8 cellular contexts compared by ENCODE assay signal in genomic region chr7:74996361-74996760, GRCh38. TPM values are rescaled to one million over a fixed set of nuclear protein-coding genes. Genes with fewer than 3 reads are reported as not detected.
A peak's percentile ranks its signal among the peaks of the same experiment; 100 is the strongest.
DNase-seq lines count a peak whose midpoint lies in the region; ATAC-seq and TF ChIP-seq lines count a peak whose summit lies in the region.
"Not testable (repeated sequence)": the region's sequence is repeated elsewhere in the genome, so short reads cannot be mapped to it uniquely, and the experiment has no call there.

No MANE protein-coding gene starts in this region.

- not testable (repeated sequence) for H3K14ac ChIP-seq in IMR-90 (replicated peaks; ENCODE audit: low read depth, low read length)

- not testable (repeated sequence) for H3K9me1 ChIP-seq in IMR-90 (ENCODE audit: insufficient read depth, low read length)

- H2BK5ac ChIP-seq in IMR-90 (ENCODE audit: low read depth, low read length, poor library complexity, severe bottlenecking) = not testable (repeated sequence)

- H3K4me1 Mint-ChIP-seq in endodermal cell = peaks cover 40% of the 10 kb centered on the region

- not testable (repeated sequence) for H3K4me3 Mint-ChIP-seq in endodermal cell

- dilution Hi-C loops in IMR-90 (cut with HindIII; ENCODE audit: low sequenced_read_pairs, unreplicated experiment) = not testable (repeated sequence)

- H3K9me3 ChIP-seq in IMR-90 (ENCODE audit: control insufficient read depth, insufficient read depth, low read length); endodermal cell (ENCODE audit: control insufficient read depth, low read length); cardiac muscle cell (ENCODE audit: low read depth); osteoblast (ENCODE audit: low read depth, low read length); skeletal muscle tissue (ENCODE audit: control insufficient read depth in 3 of 3, low read length in 3 of 3): not testable (repeated sequence)

- H4K5ac ChIP-seq in IMR-90 (ENCODE audit: low read depth, low read length) = not testable (repeated sequence)

- not testable (repeated sequence) for H4K91ac ChIP-seq in IMR-90 (ENCODE audit: insufficient read depth, low read depth, low read length)

- POLR2A ChIA-PET in IMR-90 (lab: Charles Lee; ENCODE audit: unreplicated experiment) = not testable (repeated sequence)

- H3K27me3 ChIP-seq in IMR-90 (ENCODE audit: control insufficient read depth, insufficient read depth, low read length); endodermal cell (ENCODE audit: control insufficient read depth, insufficient read depth, low read length, poor library complexity, severe bottlenecking); cardiac muscle cell; osteoblast (ENCODE audit: insufficient read depth, low read length); skeletal muscle tissue (ENCODE audit: control insufficient read depth in 3 of 3, insufficient read depth in 3 of 3, low read length in 3 of 3): not testable (repeated sequence)

- peak overlapping the region; percentile 45 for H3K27ac Mint-ChIP-seq in endodermal cell

- peaks cover 38% of the 10 kb centered on the region for H4K20me1 ChIP-seq in IMR-90 (ENCODE audit: insufficient read depth, low read length)
- H4K20me1 ChIP-seq in osteoblast (ENCODE audit: insufficient read depth, low read length) = peaks cover 49% of the 10 kb centered on the region

- not testable (repeated sequence) for TF ChIP-seq POLR2A in IMR-90 (IDR thresholded peaks at IDR 0.05; ENCODE audit: low read depth, low read length)

- H3K18ac ChIP-seq in IMR-90 (ENCODE audit: low read depth, low read length) = not testable (repeated sequence)

- H4K8ac ChIP-seq in IMR-90 (ENCODE audit: low read depth in 2 of 2, low read length in 2 of 2) = not testable (repeated sequence)

- intact Hi-C loops in IMR-90 (cut with micrococcal nuclease) = not testable (repeated sequence)

- not testable (repeated sequence) for H2BK15ac ChIP-seq in IMR-90 (ENCODE audit: low read depth, low read length)

- not testable (repeated sequence) for H3K9me3 Mint-ChIP-seq in endodermal cell

- H3K4me1 ChIP-seq in IMR-90 (ENCODE audit: control insufficient read depth, insufficient read depth, low read length) = peaks cover 13% of the 10 kb centered on the region
- H3K4me1 ChIP-seq in endodermal cell (ENCODE audit: control insufficient read depth, insufficient read depth, low read length); cardiac muscle cell (ENCODE audit: low read depth); osteoblast (ENCODE audit: insufficient read depth, low read length): not testable (repeated sequence)
- H3K4me1 ChIP-seq in skeletal muscle tissue (ENCODE audit: control insufficient read depth in 3 of 3, insufficient read depth in 3 of 3, low read length in 3 of 3) = peaks cover 27 to 53% (median 33%) of the 10 kb centered on the region in 3 donors

- H3K36me3 Mint-ChIP-seq in endodermal cell (ENCODE audit: low read depth) = peaks cover 32% of the 10 kb centered on the region

- H3K23ac ChIP-seq in IMR-90 (ENCODE audit: low read depth, low read length) = not testable (repeated sequence)

- CTCF ChIA-PET in IMR-90 (lab: Yijun Ruan, JAX) = not testable (repeated sequence)

- not testable (repeated sequence) for H2AK9ac ChIP-seq in IMR-90 (replicated peaks; ENCODE audit: low read depth, low read length, poor library complexity)

- DNase-seq in EH (ENCODE audit: low read depth) = peak; percentile 5
- DNase-seq in IMR-90 = peak; percentile 1
- peak; percentile 36 for DNase-seq in astrocyte of the hippocampus (ENCODE audit: low read depth, low spot score)
- DNase-seq in endodermal cell = peak; percentile 39
- DNase-seq in cardiac muscle cell (ENCODE audit: low read depth in 1 of 2, low spot score in 1 of 2) = peak in 1 of 2 donors; percentile 7
- DNase-seq in left kidney (ENCODE audit: low read depth, low spot score) = peak; percentile 36
- peak; percentile 52 for DNase-seq in osteoblast (ENCODE audit: insufficient read length, low spot score, missing footprints)

- in situ Hi-C loops in IMR-90 (cut with MboI; ENCODE audit: low sequenced_read_pairs) = not testable (repeated sequence)

- H3K27me3 Mint-ChIP-seq in endodermal cell (ENCODE audit: insufficient read depth) = not testable (repeated sequence)

- not testable (repeated sequence) for H2AFZ ChIP-seq in IMR-90 (replicated peaks; ENCODE audit: low read length, poor library complexity); osteoblast (ENCODE audit: low read length)

- not testable (repeated sequence) for H3K79me2 ChIP-seq in osteoblast (ENCODE audit: insufficient read depth, low read length)

- ATAC-seq in IMR-90 (ENCODE audit: low read depth) = not testable (repeated sequence)

- not testable (repeated sequence) for H3K9ac ChIP-seq in IMR-90 (ENCODE audit: low read depth, low read length); endodermal cell (ENCODE audit: extremely low read depth, low read length, poor library complexity, severe bottlenecking); skeletal muscle tissue (ENCODE audit: low read depth in 1 of 3, low read length in 3 of 3)

- H2AK5ac ChIP-seq in IMR-90 (ENCODE audit: low read depth, low read length) = peak overlapping the region; percentile 29; the same call in 1 of the 2 replicates

- H3K4ac ChIP-seq in IMR-90 (ENCODE audit: low read depth, low read length) = not testable (repeated sequence)

- BruUV-seq in IMR-90 (replicated peaks; lab: Mats Ljungman, UMichigan) = not testable (repeated sequence)

- H2BK20ac ChIP-seq in IMR-90 (ENCODE audit: low read depth, low read length) = not testable (repeated sequence)

- H3K56ac ChIP-seq in IMR-90 (ENCODE audit: extremely low read depth, insufficient read depth, low read length) = not testable (repeated sequence)

- TF ChIP-seq CTCF in IMR-90 (conservative IDR thresholded peaks at IDR 0.05; ENCODE audit: low read depth, low read length); endodermal cell (conservative IDR thresholded peaks at IDR 0.05); cardiac muscle cell (IDR thresholded peaks at IDR 0.05; ENCODE audit: low read depth, low read length); osteoblast (IDR thresholded peaks at IDR 0.05; ENCODE audit: extremely low read depth, low read depth, low read length): not testable (repeated sequence)

- not testable (repeated sequence) for H3K36me3 ChIP-seq in IMR-90 (ENCODE audit: control insufficient read depth, insufficient read depth, low read length); endodermal cell (ENCODE audit: control insufficient read depth, insufficient read depth, low read length); cardiac muscle cell; osteoblast (ENCODE audit: insufficient read depth, low read length); skeletal muscle tissue (ENCODE audit: control insufficient read depth in 3 of 3, insufficient read depth in 3 of 3, low read length in 3 of 3)

- not testable (repeated sequence) for H3K4me2 ChIP-seq in IMR-90 (ENCODE audit: low read depth, low read length); osteoblast (ENCODE audit: insufficient read depth, low read length)

- not testable (repeated sequence) for H3K27ac ChIP-seq in IMR-90 (ENCODE audit: insufficient read depth, low read length); endodermal cell (ENCODE audit: low read depth, low read length); osteoblast (ENCODE audit: low read depth, low read length)
- H3K27ac ChIP-seq in cardiac muscle cell = peak overlapping the region; percentile 75
- H3K27ac ChIP-seq in skeletal muscle tissue (ENCODE audit: low read depth, low read length) = peak overlapping the region; percentile 92

- H3K79me1 ChIP-seq in IMR-90 (ENCODE audit: low read depth in 1 of 2, low read length in 2 of 2) = peaks cover 0 to 14% of the 10 kb centered on the region in 2 experiments; a peak in 3 of 4 replicates

- H2BK120ac ChIP-seq in IMR-90 (ENCODE audit: low read depth, low read length) = not testable (repeated sequence)

- 93% methylated on average over 2 of the region's 5 CpGs; no CpG with 5 or more reads in 1 of the 2 experiments for WGBS in IMR-90 (ENCODE audit: extremely low coverage in 2 of 2, insufficient read length in 1 of 2), 2 experiments
- 88 to 91% methylated on average over 4 to 5 of the region's 5 CpGs for WGBS in endodermal cell (ENCODE audit: insufficient coverage in 1 of 2, insufficient read length in 1 of 2), 2 experiments

- H3K4me3 ChIP-seq in IMR-90 (ENCODE audit: insufficient read depth, low read depth, low read length); endodermal cell (ENCODE audit: low read length); cardiac muscle cell; osteoblast (ENCODE audit: insufficient read depth, low read length); skeletal muscle tissue (ENCODE audit: low read length in 3 of 3): not testable (repeated sequence)

- not testable (repeated sequence) for TF ChIP-seq RAD21 in IMR-90 (IDR thresholded peaks at IDR 0.05; ENCODE audit: low read length)

RNA-seq across cellular contexts. Expression of gene CASTOR2, which starts 31.9 kb away (rescaled TPM):
- total RNA-seq in IMR-90 (2012; rRNA removed) (5.2 and 6.1 TPM in 2 replicates), endodermal cell (100 to 1,000 TPM in 1 of 2 donors, 10 to 100 TPM in 1; 96.5 to 116 TPM), cardiac muscle cell (31.8 and 39.6 TPM in 2 replicates), osteoblast (17.0 and 24.8 TPM in 2 replicates), skeletal muscle tissue (15.1 TPM)
- polyA plus RNA-seq in IMR-90 (2012; rRNA removed) (8.0 and 10.1 TPM in 2 replicates), cardiac muscle cell (12.0 and 16.3 TPM in 2 replicates)
- 0.96 and 8.5 TPM in 2 replicates for polyA plus RNA-seq in IMR-90 (2012; cell fraction: cytosol; rRNA removed)
- polyA plus RNA-seq in IMR-90 (2012; cell fraction: nucleus; rRNA removed; ENCODE audit: low replicate concordance) = 4.6 and 7.4 TPM in 2 replicates
- polyA plus RNA-seq in endodermal cell (2013, experiment 1 of 2) = 24.2 TPM
- polyA plus RNA-seq in endodermal cell (2013, experiment 2 of 2) = 26.7 TPM
